Comparison of ENCODE assay signal across 8 cellular contexts in genomic region chr16:55465077-55465896, GRCh38. TPM values are rescaled to one million over a fixed set of nuclear protein-coding genes. Genes with fewer than 3 reads are reported as not detected.
DNase-seq lines count a peak whose midpoint lies in the region; ATAC-seq and TF ChIP-seq lines count a peak whose summit lies in the region.

No MANE protein-coding gene starts in this region.

- no peaks in the 10 kb centered on the region for H3K9me3 ChIP-seq in NT2/D1 (ENCODE audit: insufficient read depth, low read length)

- peak; percentile 100 for TF ChIP-seq CTCF in epithelial cell of proximal tubule (conservative IDR thresholded peaks at IDR 0.05; ENCODE audit: low read depth, low read length)

- no peak overlapping the region for H3K27ac Mint-ChIP-seq in naive B cell

- no peaks in the 10 kb centered on the region for H3K9me3 Mint-ChIP-seq in naive B cell

- H3K4me1 Mint-ChIP-seq in naive B cell: peaks cover 0 to 6% (median 3%) of the 10 kb centered on the region in 3 donors

- DNase-seq in DMS114 treated with DMSO at 0.1 percent for 48 hours (lab: John Stamatoyannopoulos, UW; ENCODE audit: unreplicated experiment) (peak; percentile 79), HK-2 (ENCODE audit: unreplicated experiment) (peak; percentile 88), NT2/D1 (ENCODE audit: low read depth, low spot score) (peak; percentile 82), epithelial cell of proximal tubule (ENCODE audit: low read depth) (no peak), naive B cell (peak; percentile 60)
- peak; percentile 31 for DNase-seq in activated CD8-positive, alpha-beta memory T cell treated with anti-CD3 and anti-CD28 coated beads, Interleukin-2, amount 50 U/mL, for 1 hour (ENCODE audit: extremely low read depth)
- DNase-seq in stimulated activated CD8-positive, alpha-beta memory T cell treated with anti-CD3 and anti-CD28 coated beads, Interleukin-7, amount 100 ng/mL, for 48 hours (ENCODE audit: extremely low read depth in 1 of 2, low read depth in 1 of 2): peak; percentile 48 to 70

- H3K27me3 ChIP-seq in NT2/D1 (ENCODE audit: insufficient read depth, insufficient read length): no peaks in the 10 kb centered on the region

- no peaks in the 10 kb centered on the region for H3K36me3 Mint-ChIP-seq in naive B cell

- H3K36me3 ChIP-seq in NT2/D1 (ENCODE audit: insufficient read depth, insufficient read length, low read length): no peaks in the 10 kb centered on the region

- H3K27me3 Mint-ChIP-seq in naive B cell: peaks cover 7 to 13% (median 9%) of the 10 kb centered on the region in 3 donors

- ATAC-seq in GM21367 (IDR thresholded peaks at IDR 0.05; ENCODE audit: unreplicated experiment): peak; percentile 95
- peak; percentile 80 to 88 for ATAC-seq in naive B cell (ENCODE audit: low read depth in 2 of 2)

- no peak overlapping the region for H3K9ac ChIP-seq in NT2/D1 (ENCODE audit: insufficient read length, low read depth)

- H3K4me1 ChIP-seq in NT2/D1 (ENCODE audit: insufficient read depth, insufficient read length): peaks cover 5% of the 10 kb centered on the region

- H3K4me3 ChIP-seq in NT2/D1 (ENCODE audit: insufficient read length, low read depth) (no peak overlapping the region), epithelial cell of proximal tubule (ENCODE audit: low read depth, low read length) (no peak overlapping the region)

- H3K4me3 Mint-ChIP-seq in naive B cell: peak overlapping the region in 1 of 8 donors; percentile 11

RNA-seq across cellular contexts. Expression of gene MMP2, which starts 13.7 kb away (rescaled TPM):
- 5.6 and 19.2 TPM in 2 replicates for total RNA-seq in epithelial cell of proximal tubule
- polyA plus RNA-seq in naive B cell (ENCODE audit: low read depth in 6 of 6): not detected

RNA-seq across cellular contexts. Expression of gene LPCAT2, which starts 43.6 kb away (rescaled TPM):
- 3.7 and 7.5 TPM in 2 replicates for total RNA-seq in epithelial cell of proximal tubule
- 1 to 10 TPM in 2 of 6 donors, under 1 TPM in 3, not detected in 1; 0.53 to 1.3 (median 0.61) TPM for polyA plus RNA-seq in naive B cell (ENCODE audit: low read depth in 6 of 6)
